8 cellular contexts compared by ENCODE assay signal in genomic region chr22:28829358-28830181, GRCh38. TPM values are rescaled to one million over a fixed set of nuclear protein-coding genes. Genes with fewer than 3 reads are reported as not detected.
DNase-seq lines count a peak whose midpoint lies in the region; ATAC-seq, FAIRE-seq and TF ChIP-seq lines count a peak whose summit lies in the region.

No MANE protein-coding gene starts in this region.

- H4K20me1 ChIP-seq in GM23248 (ENCODE audit: insufficient read depth), result no peaks in the 10 kb centered on the region
- H4K20me1 ChIP-seq in H1 (replicated peaks in 1 of 2; ENCODE audit: control insufficient read depth in 1 of 2, insufficient read depth in 2 of 2, low read length in 2 of 2), result no peaks in the 10 kb centered on the region

- peaks cover 5% of the 10 kb centered on the region; the same call in 1 of the 2 replicates for H3K23me2 ChIP-seq in H1 (ENCODE audit: low read depth, low read length)

- H3K4ac ChIP-seq in H1 (replicated peaks; ENCODE audit: insufficient read length, low read depth, low read length) (no peak overlapping the region), mesenchymal stem cell (ENCODE audit: low read depth in 1 of 2, low read length in 2 of 2) (no peak overlapping the region)

- H3K4me3 Mint-ChIP-seq in activated CD8-positive, alpha-beta T cell treated with anti-CD3 and anti-CD28 coated beads, Interleukin-2, amount 10 ng/mL, durations not matched to agents 7 days and 5 days, result no peak overlapping the region

- H2AFZ ChIP-seq in GM23248, result peak overlapping the region; percentile 53
- no peak overlapping the region for H2AFZ ChIP-seq in H1 (ENCODE audit: low read length)
- no peak overlapping the region for H2AFZ ChIP-seq in mesenchymal stem cell (ENCODE audit: low read depth, low read length)

- no peaks in the 10 kb centered on the region for H3K36me3 ChIP-seq in GM23248 (ENCODE audit: low read depth)
- H3K36me3 ChIP-seq in H1 (ENCODE audit: control insufficient read depth in 2 of 4, insufficient read depth in 4 of 4, low read length in 3 of 4), result no peaks in the 10 kb centered on the region
- H3K36me3 ChIP-seq in mesenchymal stem cell (ENCODE audit: control insufficient read depth in 1 of 2, insufficient read depth in 2 of 2, low read depth in 1 of 2, low read length in 2 of 2), result peaks cover 0 to 4% of the 10 kb centered on the region in 2 experiments

- POLR2A ChIA-PET in activated CD8-positive, alpha-beta T cell treated with anti-CD3 and anti-CD28 coated beads, Interleukin-2, amount 10 ng/mL, durations not matched to agents 7 days and 5 days (lab: Charles Lee), result interaction anchor here (0.7 to 4.0 kb wide), 5 partner anchors 30 to 387 kb away, joined by 3 to 32 read pairs (median 4); partner anchors contain the start of gene XBP1
- POLR2A ChIA-PET in H1 (lab: Charles Lee; ENCODE audit: partially characterized antibody), result interaction anchor here (0.6 to 5.0 kb wide), 4 partner anchors 10 to 810 kb away, joined by 3 to 27 read pairs (median 5); partner anchors contain the start of gene XBP1

- H2BK120ac ChIP-seq in H1 (replicated peaks; ENCODE audit: low read depth, low read length) (no peak overlapping the region), mesenchymal stem cell (ENCODE audit: low read depth, low read length) (no peak overlapping the region)

- no peak overlapping the region for H2BK5ac ChIP-seq in H1 (ENCODE audit: low read depth, low read length)
- no peak overlapping the region for H2BK5ac ChIP-seq in mesenchymal stem cell (ENCODE audit: low read depth, low read length, poor library complexity, severe bottlenecking)

- H3K23ac ChIP-seq in H1 (ENCODE audit: insufficient read length), result no peak overlapping the region
- no peak overlapping the region for H3K23ac ChIP-seq in mesenchymal stem cell (ENCODE audit: low read length in 2 of 2)

- no peak for TF ChIP-seq EP300 in H1 (IDR thresholded peaks at IDR 0.05; ENCODE audit: borderline replicate concordance in 1 of 2, low read depth in 2 of 2, low read length in 2 of 2)

- H3K4me2 ChIP-seq in GM23248 (ENCODE audit: unreplicated experiment) (no peak overlapping the region), H1 (ENCODE audit: insufficient read depth in 1 of 2, low read depth in 2 of 2, low read length in 2 of 2) (no peak overlapping the region), mesenchymal stem cell (ENCODE audit: low read length, poor library complexity, severe bottlenecking) (no peak overlapping the region)

- no peak overlapping the region for H2BK20ac ChIP-seq in H1 (ENCODE audit: low read length)

- H3K56ac ChIP-seq in H1 (replicated peaks; ENCODE audit: insufficient read length, low read depth, low read length), result no peak overlapping the region

- H3K27me3 Mint-ChIP-seq in activated CD8-positive, alpha-beta T cell treated with anti-CD3 and anti-CD28 coated beads, Interleukin-2, amount 10 ng/mL, durations not matched to agents 7 days and 5 days (ENCODE audit: low read depth), result no peaks in the 10 kb centered on the region

- peak overlapping the region; percentile 55 for H3K27ac Mint-ChIP-seq in activated CD8-positive, alpha-beta T cell treated with anti-CD3 and anti-CD28 coated beads, Interleukin-2, amount 10 ng/mL, durations not matched to agents 7 days and 5 days

- in situ Hi-C loops in GM23248 (cut with MboI), result loop anchor here (10.0 kb wide), 2 partner anchors 225 to 805 kb away; no protein-coding TSS in a partner anchor

- H3K4me1 Mint-ChIP-seq in activated CD8-positive, alpha-beta T cell treated with anti-CD3 and anti-CD28 coated beads, Interleukin-2, amount 10 ng/mL, durations not matched to agents 7 days and 5 days (ENCODE audit: low read depth), result peaks cover 48% of the 10 kb centered on the region

- TF ChIP-seq RAD21 in H1 (IDR thresholded peaks at IDR 0.05 in 1 of 2, conservative IDR thresholded peaks at IDR 0.05 in 1 of 2; ENCODE audit: low read depth in 2 of 2, low read length in 2 of 2), result peak; percentile 98 to 99

- ATAC-seq in activated CD8-positive, alpha-beta T cell treated with anti-CD3 and anti-CD28 coated beads, Interleukin-2, amount 10 ng/mL, durations not matched to agents 7 days and 5 days, result peak; percentile 80
- ATAC-seq in GM18870 (IDR thresholded peaks at IDR 0.05; ENCODE audit: unreplicated experiment), result no peak

- TF ChIP-seq CTCF in H1 (IDR thresholded peaks at IDR 0.05; ENCODE audit: control extremely low read depth in 1 of 3, insufficient read depth in 1 of 3, low read depth in 1 of 3, low read length in 3 of 3), result peak; percentile 89 to 97 (median 93)

- H3K36me3 Mint-ChIP-seq in activated CD8-positive, alpha-beta T cell treated with anti-CD3 and anti-CD28 coated beads, Interleukin-2, amount 10 ng/mL, durations not matched to agents 7 days and 5 days (ENCODE audit: low read depth), result peaks cover 39% of the 10 kb centered on the region

- H3K9me3 Mint-ChIP-seq in activated CD8-positive, alpha-beta T cell treated with anti-CD3 and anti-CD28 coated beads, Interleukin-2, amount 10 ng/mL, durations not matched to agents 7 days and 5 days (ENCODE audit: insufficient read depth), result no peaks in the 10 kb centered on the region

- H3K79me1 ChIP-seq in H1 (ENCODE audit: low read depth, low read length) (no peaks in the 10 kb centered on the region), mesenchymal stem cell (replicated peaks; ENCODE audit: low read length, poor library complexity, severe bottlenecking) (peaks cover 6% of the 10 kb centered on the region)

- H3K9me3 ChIP-seq in GM23248 (ENCODE audit: low read depth), result no peaks in the 10 kb centered on the region
- no peaks in the 10 kb centered on the region for H3K9me3 ChIP-seq in H1 (ENCODE audit: insufficient read depth in 2 of 2, low read depth in 1 of 2, low read length in 1 of 2)
- H3K9me3 ChIP-seq in mesenchymal stem cell (ENCODE audit: control insufficient read depth, low read length), result no peaks in the 10 kb centered on the region

- CTCF ChIA-PET in activated CD8-positive, alpha-beta T cell treated with anti-CD3 and anti-CD28 coated beads, Interleukin-2, amount 10 ng/mL, durations not matched to agents 7 days and 5 days (lab: Charles Lee), result interaction anchor here (0.5 to 5.4 kb wide), 32 partner anchors 9 to 233 kb away, joined by 3 to 63 read pairs (median 6); partner anchors contain the start of genes CCDC117 and XBP1
- CTCF ChIA-PET in H1 (lab: Charles Lee; ENCODE audit: partially characterized antibody), result interaction anchor here (0.6 to 5.0 kb wide), 40 partner anchors 8 to 781 kb away, joined by 3 to 64 read pairs (median 4); partner anchors contain the start of genes CHEK2 and HSCB

- H2BK15ac ChIP-seq in H1 (ENCODE audit: low read length) (no peak overlapping the region; the same call in 1 of the 2 replicates), mesenchymal stem cell (ENCODE audit: low read depth, poor library complexity, severe bottlenecking) (no peak overlapping the region)

- no peak overlapping the region for H3K18ac ChIP-seq in H1 (ENCODE audit: extremely low read depth, low read length)
- H3K18ac ChIP-seq in mesenchymal stem cell (ENCODE audit: low read depth in 1 of 2, low read length in 2 of 2), result no peak overlapping the region

- no peaks in the 10 kb centered on the region for H3K9me2 ChIP-seq in GM23248 (ENCODE audit: insufficient read depth)

- H3K4me3 ChIP-seq in GM23248 (no peak overlapping the region), H1 (ENCODE audit: extremely low read depth in 1 of 4, insufficient read depth in 2 of 4, low read depth in 3 of 4, low read length in 4 of 4) (no peak overlapping the region), mesenchymal stem cell (ENCODE audit: insufficient read depth in 1 of 2, low read depth in 1 of 2, low read length in 2 of 2) (no peak overlapping the region)

- no peak overlapping the region for H4K8ac ChIP-seq in H1 (ENCODE audit: extremely low read depth, insufficient read depth, low read length)
- no peak overlapping the region for H4K8ac ChIP-seq in mesenchymal stem cell (ENCODE audit: low read length)

- no peak overlapping the region for H4K5ac ChIP-seq in H1 (ENCODE audit: insufficient read length, low read depth, low read length)

- H3K27me3 ChIP-seq in GM23248 (replicated peaks; ENCODE audit: insufficient read depth) (no peaks in the 10 kb centered on the region), H1 (replicated peaks in 1 of 4; ENCODE audit: control insufficient read depth in 3 of 4, extremely low read depth in 1 of 4, insufficient read depth in 3 of 4, low read length in 3 of 4) (no peaks in the 10 kb centered on the region), mesenchymal stem cell (ENCODE audit: control insufficient read depth in 1 of 2, insufficient read depth in 1 of 2, low read length in 2 of 2) (no peaks in the 10 kb centered on the region)

- H3K14ac ChIP-seq in H1 (ENCODE audit: insufficient read length) (no peak overlapping the region), mesenchymal stem cell (ENCODE audit: low read length in 2 of 2) (no peak overlapping the region)

- DNase-seq in Ammon's horn (ENCODE audit: low spot score), result peak; percentile 88
- peak; percentile 85 for DNase-seq in GM23248
- DNase-seq in NCI-H748 (lab: John Stamatoyannopoulos, UW; ENCODE audit: unreplicated experiment), result peak; percentile 59
- DNase-seq in activated CD8-positive, alpha-beta T cell treated with anti-CD3 and anti-CD28 coated beads, Interleukin-2, amount 10 ng/mL, durations not matched to agents 7 days and 5 days, result peak; percentile 86
- peak; percentile 25 to 87 for DNase-seq in H1 (ENCODE audit: low read depth in 1 of 2, low spot score in 2 of 2)
- DNase-seq in mesenchymal stem cell, result peak; percentile 75
- DNase-seq in stimulated activated CD8-positive, alpha-beta memory T cell treated with anti-CD3 and anti-CD28 coated beads, Interleukin-12 subunit alpha, Interleukin-12 subunit beta, amount 100 ng/mL, for 24 hours (ENCODE audit: extremely low read depth), result peak; percentile 28

- no peak for TF ChIP-seq POLR2A in H1 (IDR thresholded peaks at IDR 0.05; ENCODE audit: control extremely low read depth in 1 of 2, low read depth in 2 of 2, low read length in 2 of 2)

- no peaks in the 10 kb centered on the region for H3F3A ChIP-seq in GM23248 (ENCODE audit: insufficient read depth)

- H2BK12ac ChIP-seq in H1 (ENCODE audit: low read depth, low read length) (no peak overlapping the region), mesenchymal stem cell (ENCODE audit: low read length in 2 of 2) (no peak overlapping the region)

- H3K4me1 ChIP-seq in GM23248 (ENCODE audit: insufficient read depth) (no peaks in the 10 kb centered on the region), H1 (replicated peaks in 1 of 4; ENCODE audit: control insufficient read depth in 3 of 4, insufficient read depth in 4 of 4, low read length in 3 of 4) (no peaks in the 10 kb centered on the region; a peak in 1 of 7 replicates), mesenchymal stem cell (ENCODE audit: control insufficient read depth, insufficient read depth, low read depth, low read length) (no peaks in the 10 kb centered on the region)

- H3K79me2 ChIP-seq in GM23248 (ENCODE audit: insufficient read depth) (no peaks in the 10 kb centered on the region), H1 (ENCODE audit: control insufficient read depth in 1 of 2, insufficient read depth in 2 of 2, low read length in 2 of 2) (no peaks in the 10 kb centered on the region)

- peak; percentile 92 for FAIRE-seq in H1 (lab: Jason Lieb, UNC)

- no peak overlapping the region for H3K9ac ChIP-seq in GM23248
- no peak overlapping the region for H3K9ac ChIP-seq in H1 (replicated peaks in 1 of 4; ENCODE audit: extremely low read depth in 1 of 4, low read depth in 3 of 4, low read length in 3 of 4)
- H3K9ac ChIP-seq in mesenchymal stem cell (ENCODE audit: low read length), result peak overlapping the region; percentile 50

- WGBS in GM23248 (ENCODE audit: low coverage in 1 of 2, low lambda C conversion rate in 2 of 2, missing lambda C conversion rate in 2 of 2), 2 experiments, result 31% methylated on average over 12 of the region's 12 CpGs
- WGBS in H1 (ENCODE audit: extremely low coverage in 1 of 2, insufficient coverage in 1 of 2, insufficient read length in 1 of 2, insufficient replicate concordance in 2 of 2, low coverage in 1 of 2, low lambda C conversion rate in 2 of 2, missing lambda C conversion rate in 1 of 2), 2 experiments, result 54% methylated on average over 12 of the region's 12 CpGs; no CpG with 5 or more reads in 1 of the 2 experiments
- 43% methylated on average over 12 of the region's 12 CpGs for WGBS in mesenchymal stem cell

- no peak overlapping the region for H4K91ac ChIP-seq in H1 (replicated peaks; ENCODE audit: insufficient read length, low read length)
- no peak overlapping the region for H4K91ac ChIP-seq in mesenchymal stem cell (ENCODE audit: low read length)

- H2AK5ac ChIP-seq in H1 (ENCODE audit: low read depth, low read length) (no peak overlapping the region; the same call in 1 of the 2 replicates), mesenchymal stem cell (ENCODE audit: low read length, severe bottlenecking) (no peak overlapping the region)

- H3K27ac ChIP-seq in GM23248 (no peak overlapping the region), H1 (ENCODE audit: low read depth, low read length) (no peak overlapping the region), mesenchymal stem cell (ENCODE audit: low read length, poor library complexity, severe bottlenecking) (no peak overlapping the region)

RNA-seq across cellular contexts. Expression of gene XBP1, which starts 29.2 kb away (rescaled TPM):
- 324 and 350 TPM in 2 replicates for total RNA-seq in GM23248 (2014; rRNA removed; shearing (Covaris generic))
- 256 and 258 TPM in 2 replicates for polyA plus RNA-seq in GM23248 (2016; fragmentation: Nextera tagmentation; extraction: Ambion mirVana)
- total RNA-seq in activated CD8-positive, alpha-beta T cell treated with anti-CD3 and anti-CD28 coated beads, Interleukin-2, amount 10 ng/mL, durations not matched to agents 7 days and 5 days, result 100 to 1,000 TPM; 220 to 229 TPM
- 128 and 131 TPM in 2 replicates for total RNA-seq in H1 (2021; fragmentation: NEBNext Ultra II Directional; extraction: Animal tissue kit (Norgen Biotek cat#: 25700))
- 76.3 and 99.8 TPM in 2 replicates for polyA plus RNA-seq in H1 (2011; rRNA removed)
- polyA plus RNA-seq in H1 (2011; cell fraction: cytosol; rRNA removed), result 84.1 TPM
- 85.0 TPM for polyA plus RNA-seq in H1 (2011; cell fraction: nucleus; rRNA removed)
- 77.8 to 88.7 TPM (median 84.7 TPM) in 4 replicates for polyA plus RNA-seq in H1 (2012, experiment 1 of 2)
- 117 TPM for polyA plus RNA-seq in H1 (2012, experiment 2 of 2)
- 162 TPM for polyA plus RNA-seq in H1 (2013, experiment 1 of 2)
- polyA plus RNA-seq in H1 (2013, experiment 2 of 2), result 173 TPM
- polyA minus RNA-seq in H1 (2011; rRNA and poly(A)+ RNA removed), result 195 and 221 TPM in 2 replicates
- 84.3 TPM for polyA minus RNA-seq in H1 (2011; cell fraction: cytosol; rRNA and poly(A)+ RNA removed)
- polyA minus RNA-seq in H1 (2011; cell fraction: nucleus; rRNA and poly(A)+ RNA removed), result 63.4 TPM
- polyA plus RNA-seq in mesenchymal stem cell (2013, experiment 1 of 2), result 127 TPM
- polyA plus RNA-seq in mesenchymal stem cell (2013, experiment 2 of 2), result 129 TPM

RNA-seq across cellular contexts. Expression of gene ZNRF3, which starts 53.8 kb away (rescaled TPM):
- total RNA-seq in GM23248 (2014; rRNA removed; shearing (Covaris generic)), result 1.8 and 3.9 TPM in 2 replicates
- polyA plus RNA-seq in GM23248 (2016; fragmentation: Nextera tagmentation; extraction: Ambion mirVana) (0.56 and 0.60 TPM in 2 replicates), H1 (2011; rRNA removed) (14.1 and 21.0 TPM in 2 replicates)
- 1 to 10 TPM; 1.2 to 1.3 TPM for total RNA-seq in activated CD8-positive, alpha-beta T cell treated with anti-CD3 and anti-CD28 coated beads, Interleukin-2, amount 10 ng/mL, durations not matched to agents 7 days and 5 days
- total RNA-seq in H1 (2021; fragmentation: NEBNext Ultra II Directional; extraction: Animal tissue kit (Norgen Biotek cat#: 25700)), result 20.6 and 21.7 TPM in 2 replicates
- polyA plus RNA-seq in H1 (2011; cell fraction: cytosol; rRNA removed), result 12.7 TPM
- polyA plus RNA-seq in H1 (2011; cell fraction: nucleus; rRNA removed), result 20.6 TPM
- 8.5 to 15.1 TPM (median 12.1 TPM) in 4 replicates for polyA plus RNA-seq in H1 (2012, experiment 1 of 2)
- polyA plus RNA-seq in H1 (2012, experiment 2 of 2), result 6.6 TPM
- polyA plus RNA-seq in H1 (2013, experiment 1 of 2), result 15.5 TPM
- polyA plus RNA-seq in H1 (2013, experiment 2 of 2), result 17.6 TPM
- polyA minus RNA-seq in H1 (2011; rRNA and poly(A)+ RNA removed), result 9.9 and 12.3 TPM in 2 replicates
- 15.9 TPM for polyA minus RNA-seq in H1 (2011; cell fraction: cytosol; rRNA and poly(A)+ RNA removed)
- 15.9 TPM for polyA minus RNA-seq in H1 (2011; cell fraction: nucleus; rRNA and poly(A)+ RNA removed)
- 1.8 TPM for polyA plus RNA-seq in mesenchymal stem cell (2013, experiment 1 of 2)
- 2.0 TPM for polyA plus RNA-seq in mesenchymal stem cell (2013, experiment 2 of 2)

RNA-seq across cellular contexts. Expression of gene CCDC117, which starts 57.1 kb away (rescaled TPM):
- total RNA-seq in GM23248 (2014; rRNA removed; shearing (Covaris generic)), result 24.2 and 25.2 TPM in 2 replicates
- polyA plus RNA-seq in GM23248 (2016; fragmentation: Nextera tagmentation; extraction: Ambion mirVana) (14.6 and 16.2 TPM in 2 replicates), H1 (2011; rRNA removed) (5.9 and 9.1 TPM in 2 replicates)
- total RNA-seq in activated CD8-positive, alpha-beta T cell treated with anti-CD3 and anti-CD28 coated beads, Interleukin-2, amount 10 ng/mL, durations not matched to agents 7 days and 5 days, result 10 to 100 TPM; 36.7 to 40.0 TPM
- 40.4 and 43.1 TPM in 2 replicates for total RNA-seq in H1 (2021; fragmentation: NEBNext Ultra II Directional; extraction: Animal tissue kit (Norgen Biotek cat#: 25700))
- polyA plus RNA-seq in H1 (2011; cell fraction: cytosol; rRNA removed), result 14.7 TPM
- polyA plus RNA-seq in H1 (2011; cell fraction: nucleus; rRNA removed), result 3.4 TPM
- 15.2 to 44.0 TPM (median 17.7 TPM) in 4 replicates for polyA plus RNA-seq in H1 (2012, experiment 1 of 2)
- 5.5 TPM for polyA plus RNA-seq in H1 (2012, experiment 2 of 2)
- polyA plus RNA-seq in H1 (2013, experiment 1 of 2), result 21.7 TPM
- 23.0 TPM for polyA plus RNA-seq in H1 (2013, experiment 2 of 2)
- polyA minus RNA-seq in H1 (2011; rRNA and poly(A)+ RNA removed), result 8.2 and 8.8 TPM in 2 replicates
- polyA minus RNA-seq in H1 (2011; cell fraction: cytosol; rRNA and poly(A)+ RNA removed), result 14.6 TPM
- 10.3 TPM for polyA minus RNA-seq in H1 (2011; cell fraction: nucleus; rRNA and poly(A)+ RNA removed)
- 14.2 TPM for polyA plus RNA-seq in mesenchymal stem cell (2013, experiment 1 of 2)
- polyA plus RNA-seq in mesenchymal stem cell (2013, experiment 2 of 2), result 14.5 TPM

Comparison
In these comparisons a context has a peak if more than half of its experiments do, and no peak if none do; other contexts are left out.
1. DNase-seq: peak in every context shown above with its lines; median percentile 88 in Ammon's horn; 86 in activated CD8-positive, alpha-beta T cell treated with anti-CD3 and anti-CD28 coated beads, Interleukin-2, amount 10 ng/mL, durations not matched to agents 7 days and 5 days; 85 in GM23248; 75 in mesenchymal stem cell; 59 in NCI-H748; 56 in H1; 28 in stimulated activated CD8-positive, alpha-beta memory T cell treated with anti-CD3 and anti-CD28 coated beads, Interleukin-12 subunit alpha, Interleukin-12 subunit beta, amount 100 ng/mL, for 24 hours.